ENCODE assay signal across 9 cellular contexts in genomic region chr6:95569560-95569959, GRCh38.
"Had no signal": no experiment of that assay in that cellular context is flagged by ENCODE, and none has a peak within 500 bp of the region (broad histone marks: within the 10 kb centered on the region; RNA-seq: fewer than 3 reads in every experiment).

No MANE protein-coding gene starts in this region.

- H3K4me2 ChIP-seq: GM23338 had no signal

- H3K27ac ChIP-seq: HL-60 had no signal

- ATAC-seq: GM23338, K562 had no signal

- H2AFZ ChIP-seq: GM23338 had no signal

- H3K4me3 ChIP-seq: GM23338, K562 had no signal

- FAIRE-seq: H1, H54, K562 had no signal

- DNase-seq: H9, HCEC 1CT, IMR-90, KG1 had no signal
